In the genomic region with DNA sequence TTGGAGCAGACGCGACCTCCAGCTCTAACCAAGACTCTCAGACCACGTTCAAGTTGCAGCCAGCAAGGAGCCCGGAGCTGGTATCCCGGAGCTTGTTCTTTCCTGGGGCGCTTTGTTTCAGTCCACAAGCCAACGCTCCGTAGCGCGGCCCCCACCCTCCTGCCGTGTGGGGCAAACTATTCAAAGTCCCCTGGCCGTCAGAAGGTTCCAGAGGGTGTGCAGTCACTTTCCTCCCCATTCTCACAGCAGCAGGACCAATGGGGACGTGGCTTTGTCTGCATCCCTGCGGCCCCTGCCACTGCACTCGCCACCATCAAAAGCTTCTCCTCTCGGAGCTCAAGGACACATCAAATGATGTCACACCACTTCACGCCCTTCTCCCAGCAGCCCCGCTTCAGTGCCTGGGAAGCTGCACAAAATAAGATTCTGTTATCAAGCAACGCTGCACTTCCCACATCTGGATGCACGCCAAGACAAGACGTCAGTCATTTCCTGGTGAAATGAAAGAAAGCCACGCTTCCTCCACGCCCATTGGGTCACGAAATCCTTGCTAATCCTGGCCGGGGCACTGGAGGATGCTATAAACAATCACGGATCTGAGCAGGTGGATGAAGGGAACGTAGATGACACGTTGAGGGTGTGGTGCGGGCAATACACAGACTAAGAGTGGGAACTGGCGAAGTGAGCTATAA, we compare ENCODE assay signal across 1 cellular context.
A peak's percentile ranks its signal among the peaks of the same experiment; 100 is the strongest.
TF ChIP-seq lines count a peak whose summit lies in the region.

No MANE protein-coding gene starts in this region.

TF ChIP-seq in HEK293, 187 proteins besides CTCF, POLR2A, EP300 and RAD21 (continued from another document):
- TF ChIP-seq ZNF221 (tag by site-specific recombination; IDR thresholded peaks at IDR 0.05; ENCODE audit: borderline replicate concordance) (no peak), ZNF785 (tag by site-specific recombination; IDR thresholded peaks at IDR 0.05) (no peak), ZBTB1 (tag by site-specific recombination; IDR thresholded peaks at IDR 0.05) (no peak), ZBTB17 (tag by site-specific recombination; IDR thresholded peaks at IDR 0.05) (0 out of 2 replicates have a peak, but pooled peaks have one; percentile 33), ZNF121 (tag by site-specific recombination; IDR thresholded peaks at IDR 0.05) (no peak), ZNF341 (tag by site-specific recombination; IDR thresholded peaks at IDR 0.05; ENCODE audit: low read depth) (no peak), TRIM28 (IDR thresholded peaks at IDR 0.05; ENCODE audit: borderline replicate concordance, low read length) (0 out of 2 replicates have a peak, but pooled peaks have one; percentile 17), ZNF10 (tag by site-specific recombination; IDR thresholded peaks at IDR 0.05) (no peak), ZNF707 (tag by site-specific recombination; IDR thresholded peaks at IDR 0.05) (no peak), ZNF140 (tag by site-specific recombination; IDR thresholded peaks at IDR 0.05) (no peak), ZFHX2 (tag by site-specific recombination; conservative IDR thresholded peaks at IDR 0.05) (no peak), ZBTB21 (tag by site-specific recombination; IDR thresholded peaks at IDR 0.05) (peak; percentile 58), OSR2 (tag by site-specific recombination; IDR thresholded peaks at IDR 0.05) (no peak)
- TF ChIP-seq, protein P1, sequence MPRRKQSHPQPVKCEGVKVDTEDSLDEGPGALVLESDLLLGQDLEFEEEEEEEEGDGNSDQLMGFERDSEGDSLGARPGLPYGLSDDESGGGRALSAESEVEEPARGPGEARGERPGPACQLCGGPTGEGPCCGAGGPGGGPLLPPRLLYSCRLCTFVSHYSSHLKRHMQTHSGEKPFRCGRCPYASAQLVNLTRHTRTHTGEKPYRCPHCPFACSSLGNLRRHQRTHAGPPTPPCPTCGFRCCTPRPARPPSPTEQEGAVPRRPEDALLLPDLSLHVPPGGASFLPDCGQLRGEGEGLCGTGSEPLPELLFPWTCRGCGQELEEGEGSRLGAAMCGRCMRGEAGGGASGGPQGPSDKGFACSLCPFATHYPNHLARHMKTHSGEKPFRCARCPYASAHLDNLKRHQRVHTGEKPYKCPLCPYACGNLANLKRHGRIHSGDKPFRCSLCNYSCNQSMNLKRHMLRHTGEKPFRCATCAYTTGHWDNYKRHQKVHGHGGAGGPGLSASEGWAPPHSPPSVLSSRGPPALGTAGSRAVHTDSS (tag by site-specific recombination; IDR thresholded peaks at IDR 0.05) = no peak
- TF ChIP-seq, protein P2, sequence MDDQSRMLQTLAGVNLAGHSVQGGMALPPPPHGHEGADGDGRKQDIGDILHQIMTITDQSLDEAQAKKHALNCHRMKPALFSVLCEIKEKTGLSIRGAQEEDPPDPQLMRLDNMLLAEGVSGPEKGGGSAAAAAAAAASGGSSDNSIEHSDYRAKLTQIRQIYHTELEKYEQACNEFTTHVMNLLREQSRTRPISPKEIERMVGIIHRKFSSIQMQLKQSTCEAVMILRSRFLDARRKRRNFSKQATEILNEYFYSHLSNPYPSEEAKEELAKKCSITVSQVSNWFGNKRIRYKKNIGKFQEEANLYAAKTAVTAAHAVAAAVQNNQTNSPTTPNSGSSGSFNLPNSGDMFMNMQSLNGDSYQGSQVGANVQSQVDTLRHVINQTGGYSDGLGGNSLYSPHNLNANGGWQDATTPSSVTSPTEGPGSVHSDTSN (CRISPR knock-in tag; IDR thresholded peaks at IDR 0.05) = no peak; the same call in 1 of the 2 replicates
- TF ChIP-seq, protein P3, sequence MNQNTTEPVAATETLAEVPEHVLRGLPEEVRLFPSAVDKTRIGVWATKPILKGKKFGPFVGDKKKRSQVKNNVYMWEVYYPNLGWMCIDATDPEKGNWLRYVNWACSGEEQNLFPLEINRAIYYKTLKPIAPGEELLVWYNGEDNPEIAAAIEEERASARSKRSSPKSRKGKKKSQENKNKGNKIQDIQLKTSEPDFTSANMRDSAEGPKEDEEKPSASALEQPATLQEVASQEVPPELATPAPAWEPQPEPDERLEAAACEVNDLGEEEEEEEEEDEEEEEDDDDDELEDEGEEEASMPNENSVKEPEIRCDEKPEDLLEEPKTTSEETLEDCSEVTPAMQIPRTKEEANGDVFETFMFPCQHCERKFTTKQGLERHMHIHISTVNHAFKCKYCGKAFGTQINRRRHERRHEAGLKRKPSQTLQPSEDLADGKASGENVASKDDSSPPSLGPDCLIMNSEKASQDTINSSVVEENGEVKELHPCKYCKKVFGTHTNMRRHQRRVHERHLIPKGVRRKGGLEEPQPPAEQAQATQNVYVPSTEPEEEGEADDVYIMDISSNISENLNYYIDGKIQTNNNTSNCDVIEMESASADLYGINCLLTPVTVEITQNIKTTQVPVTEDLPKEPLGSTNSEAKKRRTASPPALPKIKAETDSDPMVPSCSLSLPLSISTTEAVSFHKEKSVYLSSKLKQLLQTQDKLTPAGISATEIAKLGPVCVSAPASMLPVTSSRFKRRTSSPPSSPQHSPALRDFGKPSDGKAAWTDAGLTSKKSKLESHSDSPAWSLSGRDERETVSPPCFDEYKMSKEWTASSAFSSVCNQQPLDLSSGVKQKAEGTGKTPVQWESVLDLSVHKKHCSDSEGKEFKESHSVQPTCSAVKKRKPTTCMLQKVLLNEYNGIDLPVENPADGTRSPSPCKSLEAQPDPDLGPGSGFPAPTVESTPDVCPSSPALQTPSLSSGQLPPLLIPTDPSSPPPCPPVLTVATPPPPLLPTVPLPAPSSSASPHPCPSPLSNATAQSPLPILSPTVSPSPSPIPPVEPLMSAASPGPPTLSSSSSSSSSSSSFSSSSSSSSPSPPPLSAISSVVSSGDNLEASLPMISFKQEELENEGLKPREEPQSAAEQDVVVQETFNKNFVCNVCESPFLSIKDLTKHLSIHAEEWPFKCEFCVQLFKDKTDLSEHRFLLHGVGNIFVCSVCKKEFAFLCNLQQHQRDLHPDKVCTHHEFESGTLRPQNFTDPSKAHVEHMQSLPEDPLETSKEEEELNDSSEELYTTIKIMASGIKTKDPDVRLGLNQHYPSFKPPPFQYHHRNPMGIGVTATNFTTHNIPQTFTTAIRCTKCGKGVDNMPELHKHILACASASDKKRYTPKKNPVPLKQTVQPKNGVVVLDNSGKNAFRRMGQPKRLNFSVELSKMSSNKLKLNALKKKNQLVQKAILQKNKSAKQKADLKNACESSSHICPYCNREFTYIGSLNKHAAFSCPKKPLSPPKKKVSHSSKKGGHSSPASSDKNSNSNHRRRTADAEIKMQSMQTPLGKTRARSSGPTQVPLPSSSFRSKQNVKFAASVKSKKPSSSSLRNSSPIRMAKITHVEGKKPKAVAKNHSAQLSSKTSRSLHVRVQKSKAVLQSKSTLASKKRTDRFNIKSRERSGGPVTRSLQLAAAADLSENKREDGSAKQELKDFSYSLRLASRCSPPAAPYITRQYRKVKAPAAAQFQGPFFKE (tag by site-specific recombination; IDR thresholded peaks at IDR 0.05; ENCODE audit: borderline replicate concordance) = no peak
- TF ChIP-seq, protein P4, sequence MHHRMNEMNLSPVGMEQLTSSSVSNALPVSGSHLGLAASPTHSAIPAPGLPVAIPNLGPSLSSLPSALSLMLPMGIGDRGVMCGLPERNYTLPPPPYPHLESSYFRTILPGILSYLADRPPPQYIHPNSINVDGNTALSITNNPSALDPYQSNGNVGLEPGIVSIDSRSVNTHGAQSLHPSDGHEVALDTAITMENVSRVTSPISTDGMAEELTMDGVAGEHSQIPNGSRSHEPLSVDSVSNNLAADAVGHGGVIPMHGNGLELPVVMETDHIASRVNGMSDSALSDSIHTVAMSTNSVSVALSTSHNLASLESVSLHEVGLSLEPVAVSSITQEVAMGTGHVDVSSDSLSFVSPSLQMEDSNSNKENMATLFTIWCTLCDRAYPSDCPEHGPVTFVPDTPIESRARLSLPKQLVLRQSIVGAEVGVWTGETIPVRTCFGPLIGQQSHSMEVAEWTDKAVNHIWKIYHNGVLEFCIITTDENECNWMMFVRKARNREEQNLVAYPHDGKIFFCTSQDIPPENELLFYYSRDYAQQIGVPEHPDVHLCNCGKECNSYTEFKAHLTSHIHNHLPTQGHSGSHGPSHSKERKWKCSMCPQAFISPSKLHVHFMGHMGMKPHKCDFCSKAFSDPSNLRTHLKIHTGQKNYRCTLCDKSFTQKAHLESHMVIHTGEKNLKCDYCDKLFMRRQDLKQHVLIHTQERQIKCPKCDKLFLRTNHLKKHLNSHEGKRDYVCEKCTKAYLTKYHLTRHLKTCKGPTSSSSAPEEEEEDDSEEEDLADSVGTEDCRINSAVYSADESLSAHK (tag by site-specific recombination; IDR thresholded peaks at IDR 0.05) = no peak
- TF ChIP-seq, protein P5, sequence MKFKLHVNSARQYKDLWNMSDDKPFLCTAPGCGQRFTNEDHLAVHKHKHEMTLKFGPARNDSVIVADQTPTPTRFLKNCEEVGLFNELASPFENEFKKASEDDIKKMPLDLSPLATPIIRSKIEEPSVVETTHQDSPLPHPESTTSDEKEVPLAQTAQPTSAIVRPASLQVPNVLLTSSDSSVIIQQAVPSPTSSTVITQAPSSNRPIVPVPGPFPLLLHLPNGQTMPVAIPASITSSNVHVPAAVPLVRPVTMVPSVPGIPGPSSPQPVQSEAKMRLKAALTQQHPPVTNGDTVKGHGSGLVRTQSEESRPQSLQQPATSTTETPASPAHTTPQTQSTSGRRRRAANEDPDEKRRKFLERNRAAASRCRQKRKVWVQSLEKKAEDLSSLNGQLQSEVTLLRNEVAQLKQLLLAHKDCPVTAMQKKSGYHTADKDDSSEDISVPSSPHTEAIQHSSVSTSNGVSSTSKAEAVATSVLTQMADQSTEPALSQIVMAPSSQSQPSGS (tag by site-specific recombination; IDR thresholded peaks at IDR 0.05; ENCODE audit: low read depth) = 0 out of 2 replicates have a peak, but pooled peaks have one; percentile 10
